In the genomic region with DNA sequence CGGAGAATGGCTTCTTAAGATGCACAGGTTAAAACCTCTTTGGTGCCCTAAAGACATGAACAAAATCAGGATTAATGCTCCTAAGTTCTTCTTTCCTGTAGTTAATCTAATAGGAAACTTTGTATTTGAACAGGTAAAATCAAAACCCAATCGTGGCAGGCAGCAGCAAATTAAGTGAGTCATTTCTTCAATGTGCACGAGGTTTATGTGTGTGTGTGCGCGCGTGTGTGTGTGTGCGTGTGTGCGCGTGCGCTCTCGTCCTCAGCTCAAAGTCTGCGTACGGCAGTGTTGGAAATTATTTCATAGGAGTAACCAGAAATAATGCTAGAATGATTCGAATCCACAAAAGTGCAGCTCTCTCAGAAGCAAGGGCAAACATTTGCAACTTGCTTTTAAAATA, we compare ENCODE assay signal across 11 cellular contexts. TPM values are rescaled to one million over a fixed set of nuclear protein-coding genes. Genes with fewer than 3 reads are reported as not detected.
DNase-seq lines count a peak whose midpoint lies in the region; ATAC-seq and TF ChIP-seq lines count a peak whose summit lies in the region.
"Had no signal": no experiment of that assay in that cellular context is flagged by ENCODE, and none has a peak within 500 bp of the region (broad histone marks: within the 10 kb centered on the region; RNA-seq: fewer than 3 reads in every experiment).

No MANE protein-coding gene starts in this region.

- WGBS in HUES64: 92% methylated on average over 14 of the region's 14 CpGs

- H3K9ac ChIP-seq in HUES64 (ENCODE audit: low read depth, low read length): no peak overlapping the region

- H3K27ac Mint-ChIP-seq in MCF 10A (ENCODE audit: low read depth, unreplicated experiment) (no peak overlapping the region), naive B cell (peak overlapping the region in 4 of 6 donors; percentile 62 to 80 (median 71))
- H3K27ac Mint-ChIP-seq: dendritic cell treated with granulocyte-macrophage colony-stimulating factor and Interleukin-4, amounts not matched to agents 40 ng/mL and 50 ng/mL, for 4 days had no signal

- intact Hi-C loops in MCF 10A (cut with micrococcal nuclease): no loop called here

- H3K4me1 Mint-ChIP-seq in MCF 10A (ENCODE audit: insufficient read depth, unreplicated experiment) (no peaks in the 10 kb centered on the region), naive B cell (peaks cover 35 to 58% (median 53%) of the 10 kb centered on the region in 3 donors)

- no TSS peak for BruUV-seq in MCF 10A (replicated peaks; lab: Mats Ljungman, UMichigan)

- in situ Hi-C loops in brain microvascular endothelial cell (cut with HindIII; ENCODE audit: low pct_ligation_motif_present, low sequenced_read_pairs): no loop called here

- POLR2A ChIA-PET in MCF 10A (lab: Yijun Ruan, JAX): interaction anchor here (0.6 to 1.3 kb wide), 2 partner anchors 66 to 483 kb away, joined by 4 read pairs; a partner anchor contains a TSS

- H3K27me3 ChIP-seq in HUES64 (ENCODE audit: insufficient read depth, low read length) (peaks cover 77% of the 10 kb centered on the region), brain microvascular endothelial cell (replicated peaks) (no peaks in the 10 kb centered on the region)

- no peaks in the 10 kb centered on the region for H3K9me3 Mint-ChIP-seq in MCF 10A (ENCODE audit: unreplicated experiment)
- no peaks in the 10 kb centered on the region for H3K9me3 Mint-ChIP-seq in naive B cell
- H3K9me3 Mint-ChIP-seq: dendritic cell treated with granulocyte-macrophage colony-stimulating factor and Interleukin-4, amounts not matched to agents 40 ng/mL and 50 ng/mL, for 4 days had no signal

- CTCF ChIA-PET in MCF 10A (lab: Yijun Ruan, JAX): interaction anchor here (0.6 to 1.2 kb wide), 2 partner anchors 88 to 234 kb away, joined by 3 read pairs; no protein-coding TSS in a partner anchor

- H3K4me1 ChIP-seq in HUES64 (ENCODE audit: insufficient read depth, low read length): peaks cover 6% of the 10 kb centered on the region; the same call in 1 of the 2 replicates

- H3K4me3 ChIP-seq in HUES64 (ENCODE audit: low read length): peak overlapping the region; percentile 81; the same call in 1 of the 2 replicates
- H3K4me3 ChIP-seq in brain microvascular endothelial cell (ENCODE audit: low read depth, low read length): no peak overlapping the region

- TF ChIP-seq CTCF in C4-2B (conservative IDR thresholded peaks at IDR 0.05) (no peak), MCF 10A (IDR thresholded peaks at IDR 0.05; ENCODE audit: unreplicated experiment) (no peak), brain microvascular endothelial cell (IDR thresholded peaks at IDR 0.05; ENCODE audit: low read depth, low read length, missing control alignments) (no peak)

- DNase-seq in MCF 10A (ENCODE audit: unreplicated experiment) (no peak), naive B cell (no peak), NCI-H510A (lab: John Stamatoyannopoulos, UW) (no peak), retina (no peak), AG20443 (ENCODE audit: low spot score) (no peak), brain microvascular endothelial cell (no peak)

- no peaks in the 10 kb centered on the region for H3K9me3 ChIP-seq in HUES64 (ENCODE audit: insufficient read depth, low read depth, low read length)
- H3K9me3 ChIP-seq: prostate gland, upper lobe of left lung had no signal

- H3K27ac ChIP-seq in C4-2B (peak overlapping the region; percentile 74), HUES64 (ENCODE audit: low read depth, low read length) (no peak overlapping the region), brain microvascular endothelial cell (no peak overlapping the region)
- H3K27ac ChIP-seq: prostate gland, upper lobe of left lung had no signal

- H3K36me3 Mint-ChIP-seq in MCF 10A (ENCODE audit: insufficient read depth, unreplicated experiment) (no peaks in the 10 kb centered on the region), naive B cell (peaks cover 0 to 2% of the 10 kb centered on the region in 2 donors)

- H3K36me3 ChIP-seq in HUES64 (ENCODE audit: insufficient read depth, low read length): no peaks in the 10 kb centered on the region
- H3K36me3 ChIP-seq in brain microvascular endothelial cell (replicated peaks): no peaks in the 10 kb centered on the region
- H3K36me3 ChIP-seq: prostate gland, upper lobe of left lung had no signal

- ATAC-seq in naive B cell (ENCODE audit: low read depth in 2 of 2): no peak

- H3K27me3 Mint-ChIP-seq in MCF 10A (ENCODE audit: insufficient read depth, unreplicated experiment): no peaks in the 10 kb centered on the region
- no peaks in the 10 kb centered on the region for H3K27me3 Mint-ChIP-seq in naive B cell

- peak overlapping the region; percentile 73 for H3K4me3 Mint-ChIP-seq in MCF 10A (ENCODE audit: unreplicated experiment)
- H3K4me3 Mint-ChIP-seq in naive B cell: peak overlapping the region; percentile 78 to 95 (median 90)

RNA-seq across cellular contexts. Expression of a gene that starts 0.9 kb away (rescaled TPM):
- polyA plus RNA-seq in HUES64 (2013, experiment 1 of 2): 0.90 TPM
- polyA plus RNA-seq in HUES64 (2013, experiment 2 of 2): 1.6 TPM
- total RNA-seq in MCF 10A (2022): 1.1 TPM in 2 replicates
- 10 to 100 TPM in 4 of 6 donors, 1 to 10 TPM in 2; 8.1 to 23.1 (median 12.0) TPM for polyA plus RNA-seq in naive B cell (ENCODE audit: low read depth in 6 of 6)
